17 cellular contexts compared by ENCODE assay signal in genomic region chr3:133991637-133992036, GRCh38. TPM values are rescaled to one million over a fixed set of nuclear protein-coding genes. Genes with fewer than 3 reads are reported as not detected.
DNase-seq lines count a peak whose midpoint lies in the region; ATAC-seq and TF ChIP-seq lines count a peak whose summit lies in the region.
"Had no signal": no experiment of that assay in that cellular context is flagged by ENCODE, and none has a peak within 500 bp of the region (broad histone marks: within the 10 kb centered on the region; RNA-seq: fewer than 3 reads in every experiment).

No MANE protein-coding gene starts in this region.

- intact Hi-C loops in left ventricle myocardium superior (cut with micrococcal nuclease) = no loop called here

- no peak for TF ChIP-seq POLR2A in upper lobe of left lung (IDR thresholded peaks at IDR 0.05)

- H3K27me3 Mint-ChIP-seq in effector memory CD8-positive, alpha-beta T cell = peaks cover 15 to 50% of the 10 kb centered on the region in 2 donors
- H3K27me3 Mint-ChIP-seq in glutamatergic neuron (ENCODE audit: unreplicated experiment) = peaks cover 6% of the 10 kb centered on the region

- H3K4me1 Mint-ChIP-seq in effector memory CD8-positive, alpha-beta T cell (ENCODE audit: low read depth in 2 of 2) = peaks cover 0 to 1% of the 10 kb centered on the region in 2 donors
- H3K4me1 Mint-ChIP-seq in glutamatergic neuron (ENCODE audit: low read depth, unreplicated experiment) = peaks cover 11% of the 10 kb centered on the region

- H3K36me3 ChIP-seq in upper lobe of left lung = no peaks in the 10 kb centered on the region
- H3K36me3 ChIP-seq: ascending aorta, tibial artery had no signal

- peak; percentile 10 for DNase-seq in SKM-1 treated with dmso at 0.1 percent for 144 hours (lab: John Stamatoyannopoulos, UW; ENCODE audit: unreplicated experiment)
- DNase-seq in SKM-1 (lab: John Stamatoyannopoulos, UW; ENCODE audit: unreplicated experiment) = no peak
- peak; percentile 89 for DNase-seq in RPMI7951 (ENCODE audit: low read depth)
- no peak for DNase-seq in left ventricle myocardium superior
- DNase-seq in upper lobe of left lung = no peak
- DNase-seq in effector memory CD8-positive, alpha-beta T cell = no peak
- DNase-seq in glutamatergic neuron = no peak
- DNase-seq: 8988T; effector memory CD4-positive, alpha-beta T cell; left colon; NCI-H2227 treated with DMSO at 0.1 percent for 48 hours; tibial artery had no signal

- TF ChIP-seq EP300 in upper lobe of left lung (IDR thresholded peaks at IDR 0.05) = no peak

- ATAC-seq in left ventricle myocardium superior (peak; percentile 21), upper lobe of left lung (ENCODE audit: low FRiP score in 2 of 2) (no peak), HG02981 (IDR thresholded peaks at IDR 0.05; ENCODE audit: unreplicated experiment) (no peak)
- no peak for ATAC-seq in effector memory CD8-positive, alpha-beta T cell (replicated peaks)

- no peak overlapping the region for H3K4me3 ChIP-seq in upper lobe of left lung
- H3K4me3 ChIP-seq: ascending aorta, tibial artery had no signal

- peaks cover 22 to 40% (median 34%) of the 10 kb centered on the region in 4 donors for H3K4me1 ChIP-seq in upper lobe of left lung
- H3K4me1 ChIP-seq: ascending aorta had no signal

- H3K27me3 ChIP-seq in upper lobe of left lung = no peaks in the 10 kb centered on the region
- H3K27me3 ChIP-seq: ascending aorta, tibial artery had no signal

- no peak for TF ChIP-seq CTCF in upper lobe of left lung (IDR thresholded peaks at IDR 0.05)
- no peak for TF ChIP-seq CTCF in glutamatergic neuron (IDR thresholded peaks at IDR 0.05; ENCODE audit: partially characterized antibody, unreplicated experiment)

- no peaks in the 10 kb centered on the region for H3K9me3 ChIP-seq in upper lobe of left lung
- H3K9me3 ChIP-seq: ascending aorta, Caco-2, tibial artery had no signal

- H3K27ac Mint-ChIP-seq in effector memory CD8-positive, alpha-beta T cell = no peak overlapping the region
- no peak overlapping the region for H3K27ac Mint-ChIP-seq in glutamatergic neuron (ENCODE audit: unreplicated experiment)
- H3K27ac Mint-ChIP-seq: activated T-helper 2 cell treated with anti-CD3 and anti-CD28 coated beads, Interferon-gamma antibody, Interleukin-2, Interleukin-4, amounts not matched to agents 10 μg/mL and 5 μg/mL and 100 μg/mL, durations not matched to agents 14 hours and 24 hours and 36 hours had no signal

- whole genome bisulfite sequencing in upper lobe of left lung, 2 donors = 39 to 57% methylated on average over 2 of the region's 2 CpGs

- no peaks in the 10 kb centered on the region for H3K36me3 Mint-ChIP-seq in effector memory CD8-positive, alpha-beta T cell (ENCODE audit: insufficient read depth)
- peaks cover 8% of the 10 kb centered on the region for H3K36me3 Mint-ChIP-seq in glutamatergic neuron (ENCODE audit: unreplicated experiment)

- no peak overlapping the region for H3K4me3 Mint-ChIP-seq in effector memory CD8-positive, alpha-beta T cell
- H3K4me3 Mint-ChIP-seq in glutamatergic neuron (ENCODE audit: unreplicated experiment) = no peak overlapping the region
- H3K4me3 Mint-ChIP-seq: neural crest cell had no signal

- H3K9me3 Mint-ChIP-seq in effector memory CD8-positive, alpha-beta T cell = no peaks in the 10 kb centered on the region
- no peaks in the 10 kb centered on the region for H3K9me3 Mint-ChIP-seq in glutamatergic neuron (ENCODE audit: unreplicated experiment)
- H3K9me3 Mint-ChIP-seq: activated T-helper 2 cell treated with anti-CD3 and anti-CD28 coated beads, Interferon-gamma antibody, Interleukin-2, Interleukin-4, amounts not matched to agents 10 μg/mL and 5 μg/mL and 100 μg/mL, durations not matched to agents 14 hours and 24 hours and 36 hours had no signal

- peak overlapping the region; percentile 41 to 78 (median 64) for H3K27ac ChIP-seq in upper lobe of left lung
- H3K27ac ChIP-seq: ascending aorta, tibial artery had no signal

RNA-seq across cellular contexts. Expression of gene SLCO2A1, which starts 38.1 kb away (rescaled TPM):
- total RNA-seq in RPMI7951 (2014; rRNA removed; shearing (Covaris generic)) = 0.39 and 0.48 TPM in 2 replicates
- 11.6 TPM for total RNA-seq in left ventricle myocardium superior
- 100 to 1,000 TPM in 5 of 6 donors, 10 to 100 TPM in 1; 56.2 to 308 (median 133) TPM for total RNA-seq in upper lobe of left lung
- not detected for total RNA-seq in glutamatergic neuron (ENCODE audit: unreplicated experiment)
- total RNA-seq: activated T-helper 2 cell treated with anti-CD3 and anti-CD28 coated beads, Interferon-gamma antibody, Interleukin-2, Interleukin-4, amounts not matched to agents 10 μg/mL and 5 μg/mL and 100 μg/mL, durations not matched to agents 14 hours and 24 hours and 36 hours had no signal

Comparison
In these comparisons a context has a peak if more than half of its experiments do, and no peak if none do; other contexts are left out.
1. DNase-seq: peak in SKM-1 treated with dmso at 0.1 percent for 144 hours (single experiment) and RPMI7951 (single experiment); none in SKM-1 (single experiment), left ventricle myocardium superior (single experiment), upper lobe of left lung (0 of 2), effector memory CD8-positive, alpha-beta T cell (0 of 3) and glutamatergic neuron (single experiment).